In the genomic region with DNA sequence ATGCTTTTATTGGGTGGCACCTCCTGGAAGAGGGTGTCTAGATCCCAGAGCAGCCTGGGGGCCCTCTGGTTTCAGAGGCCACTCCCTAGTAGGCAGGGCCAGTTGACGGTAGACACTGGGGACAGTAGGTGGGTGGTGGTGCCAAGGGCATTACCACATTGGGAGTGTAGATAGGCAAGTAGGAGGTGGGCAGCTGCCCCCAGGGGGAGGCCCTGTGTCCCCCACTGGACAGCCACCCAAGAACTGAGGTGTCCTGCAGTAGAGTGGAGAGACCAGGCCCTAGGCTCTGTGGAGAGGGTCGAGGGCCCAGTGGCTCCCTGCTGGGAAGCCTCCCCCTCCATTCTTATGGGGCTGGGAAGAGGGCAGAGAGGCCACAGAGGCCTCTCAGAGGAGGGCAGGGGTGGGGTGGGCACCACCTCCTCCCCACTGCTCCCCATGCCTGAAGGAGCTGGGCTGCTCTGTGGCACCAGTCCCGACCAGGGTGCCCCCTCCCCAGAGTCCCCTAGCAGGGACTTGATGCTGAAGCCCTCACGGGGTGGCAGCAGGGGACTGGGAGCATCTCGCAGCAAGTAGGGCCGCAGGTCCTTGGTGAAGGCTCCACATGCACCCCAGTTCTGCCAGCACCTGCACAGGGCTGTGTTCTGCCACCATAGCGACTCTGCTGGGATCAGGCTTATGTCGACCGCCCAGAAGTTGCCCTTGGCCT, we compare ENCODE assay signal across 21 cellular contexts.
DNase-seq lines count a peak whose midpoint lies in the region; ATAC-seq, FAIRE-seq and TF ChIP-seq lines count a peak whose summit lies in the region.
"Had no signal": no experiment of that assay in that cellular context is flagged by ENCODE, and none has a peak within 500 bp of the region (broad histone marks: within the 10 kb centered on the region; RNA-seq: fewer than 3 reads in every experiment).

No MANE protein-coding gene starts in this region.

- no peak overlapping the region for H3K4me3 Mint-ChIP-seq in activated naive CD8-positive, alpha-beta T cell treated with anti-CD3 and anti-CD28 coated beads for 36 hours

- no peak overlapping the region for H2BK20ac ChIP-seq in H1 (ENCODE audit: low read length)

- TF ChIP-seq RAD21 in H1 (IDR thresholded peaks at IDR 0.05 in 1 of 2, conservative IDR thresholded peaks at IDR 0.05 in 1 of 2; ENCODE audit: low read depth in 2 of 2, low read length in 2 of 2), result no peak

- no peak for TF ChIP-seq EP300 in H1 (IDR thresholded peaks at IDR 0.05; ENCODE audit: borderline replicate concordance in 1 of 2, low read depth in 2 of 2, low read length in 2 of 2)

- peak; percentile 13 to 43 for ATAC-seq in right cardiac atrium
- no peak for ATAC-seq in Right ventricle myocardium superior (ENCODE audit: poor library complexity)
- peak; percentile 42 for ATAC-seq in upper lobe of right lung
- no peak for ATAC-seq in GM21825 (IDR thresholded peaks at IDR 0.05; ENCODE audit: unreplicated experiment)
- ATAC-seq: GM12878, HCT116, PC-3 had no signal

- H3K79me2 ChIP-seq in H1 (ENCODE audit: control insufficient read depth in 1 of 2, insufficient read depth in 2 of 2, low read length in 2 of 2), result no peaks in the 10 kb centered on the region

- H3K18ac ChIP-seq in H1 (ENCODE audit: extremely low read depth, low read length), result no peak overlapping the region

- H3K4me1 Mint-ChIP-seq in activated naive CD8-positive, alpha-beta T cell treated with anti-CD3 and anti-CD28 coated beads for 36 hours, result no peaks in the 10 kb centered on the region

- no peak overlapping the region for H2BK15ac ChIP-seq in H1 (ENCODE audit: low read length)

- H3K23ac ChIP-seq in H1 (ENCODE audit: insufficient read length), result no peak overlapping the region

- H3K23me2 ChIP-seq in H1 (ENCODE audit: low read depth, low read length), result no peaks in the 10 kb centered on the region

- 90% methylated on average over 9 of the region's 9 CpGs for WGBS in right cardiac atrium
- 89% methylated on average over 9 of the region's 9 CpGs; no CpG with 5 or more reads in 1 of the 2 experiments for WGBS in H1 (ENCODE audit: extremely low coverage in 1 of 2, insufficient coverage in 1 of 2, insufficient read length in 1 of 2, insufficient replicate concordance in 2 of 2, low coverage in 1 of 2, low lambda C conversion rate in 2 of 2, missing lambda C conversion rate in 1 of 2), 2 experiments

- no peaks in the 10 kb centered on the region for H3K9me3 Mint-ChIP-seq in activated naive CD8-positive, alpha-beta T cell treated with anti-CD3 and anti-CD28 coated beads for 36 hours

- H3K56ac ChIP-seq in H1 (replicated peaks; ENCODE audit: insufficient read length, low read depth, low read length), result no peak overlapping the region

- H4K5ac ChIP-seq in H1 (ENCODE audit: insufficient read length, low read depth, low read length), result no peak overlapping the region

- H3K9me3 ChIP-seq in right cardiac atrium (ENCODE audit: control insufficient read depth, low read length) (no peaks in the 10 kb centered on the region), H1 (ENCODE audit: insufficient read depth in 2 of 2, low read depth in 1 of 2, low read length in 1 of 2) (no peaks in the 10 kb centered on the region), upper lobe of right lung (no peaks in the 10 kb centered on the region)

- no peak overlapping the region for H3K9ac ChIP-seq in H1 (replicated peaks in 1 of 4; ENCODE audit: extremely low read depth in 1 of 4, low read depth in 3 of 4, low read length in 3 of 4)
- H3K9ac ChIP-seq: GM23248 had no signal

- no peaks in the 10 kb centered on the region for H4K20me1 ChIP-seq in H1 (replicated peaks in 1 of 2; ENCODE audit: control insufficient read depth in 1 of 2, insufficient read depth in 2 of 2, low read length in 2 of 2)

- no peaks in the 10 kb centered on the region; a peak in 1 of 8 replicates for H3K36me3 ChIP-seq in H1 (ENCODE audit: control insufficient read depth in 2 of 4, insufficient read depth in 4 of 4, low read length in 3 of 4)
- H3K36me3 ChIP-seq in upper lobe of right lung, result no peaks in the 10 kb centered on the region

- no peak overlapping the region for H3K4me2 ChIP-seq in H1 (ENCODE audit: insufficient read depth in 1 of 2, low read depth in 2 of 2, low read length in 2 of 2)

- no peaks in the 10 kb centered on the region for H3K79me1 ChIP-seq in H1 (ENCODE audit: low read depth, low read length)

- H3K14ac ChIP-seq in H1 (ENCODE audit: insufficient read length), result no peak overlapping the region

- peak in 2 of 3 donors; percentile 9 to 25 for DNase-seq in right cardiac atrium
- DNase-seq in Right ventricle myocardium superior, result no peak
- DNase-seq in H1 (ENCODE audit: low read depth in 1 of 2, low spot score in 2 of 2), result no peak
- DNase-seq in posterior vena cava (ENCODE audit: low spot score), result peak; percentile 76
- peak; percentile 48 for DNase-seq in upper lobe of right lung
- DNase-seq in NCI-H510A (lab: John Stamatoyannopoulos, UW), result no peak
- DNase-seq in activated naive CD8-positive, alpha-beta T cell treated with anti-CD3 and anti-CD28 coated beads for 36 hours, result no peak
- DNase-seq: C1 segment of cervical spinal cord, DND-41, GDM1, GM23248, KG1, NCI-H1436, NCI-H2029 treated with DMSO at 0.1 percent for 48 hours, NCI-H774, PC-3 had no signal

- H3K4ac ChIP-seq in H1 (replicated peaks; ENCODE audit: insufficient read length, low read depth, low read length), result no peak overlapping the region

- H3K27me3 ChIP-seq in right cardiac atrium (ENCODE audit: control insufficient read depth, insufficient read depth), result no peaks in the 10 kb centered on the region
- H3K27me3 ChIP-seq in H1 (replicated peaks in 1 of 4; ENCODE audit: control insufficient read depth in 3 of 4, extremely low read depth in 1 of 4, insufficient read depth in 3 of 4, low read length in 3 of 4), result no peaks in the 10 kb centered on the region
- H3K27me3 ChIP-seq in upper lobe of right lung, result no peaks in the 10 kb centered on the region

- H3K27ac Mint-ChIP-seq in activated naive CD8-positive, alpha-beta T cell treated with anti-CD3 and anti-CD28 coated beads for 36 hours, result no peak overlapping the region

- H2AK5ac ChIP-seq in H1 (ENCODE audit: low read depth, low read length), result no peak overlapping the region

- FAIRE-seq in H1 (lab: Jason Lieb, UNC), result no peak
- FAIRE-seq: GM12878, GM18507 had no signal

- H2BK120ac ChIP-seq in H1 (replicated peaks; ENCODE audit: low read depth, low read length), result no peak overlapping the region

- H2BK5ac ChIP-seq in H1 (ENCODE audit: low read depth, low read length), result no peak overlapping the region

- intact Hi-C loops in right cardiac atrium (cut with DNase I), result no loop called here
- intact Hi-C loops in Right ventricle myocardium superior (cut with DNase I), result no loop called here
- intact Hi-C loops in posterior vena cava (cut with DNase I), result no loop called here
- intact Hi-C loops in upper lobe of right lung (cut with DNase I), result no loop called here

- H4K91ac ChIP-seq in H1 (replicated peaks; ENCODE audit: insufficient read length, low read length), result no peak overlapping the region

- POLR2A ChIA-PET in H1 (lab: Charles Lee; ENCODE audit: partially characterized antibody), result no interaction called here

- no peaks in the 10 kb centered on the region for H3K36me3 Mint-ChIP-seq in activated naive CD8-positive, alpha-beta T cell treated with anti-CD3 and anti-CD28 coated beads for 36 hours

- TF ChIP-seq CTCF in H1 (IDR thresholded peaks at IDR 0.05; ENCODE audit: control extremely low read depth in 1 of 3, insufficient read depth in 1 of 3, low read depth in 1 of 3, low read length in 3 of 3), result no peak
- TF ChIP-seq CTCF in upper lobe of right lung (IDR thresholded peaks at IDR 0.05), result no peak

- TF ChIP-seq POLR2A in H1 (IDR thresholded peaks at IDR 0.05; ENCODE audit: control extremely low read depth in 1 of 2, low read depth in 2 of 2, low read length in 2 of 2), result no peak

- no peak overlapping the region for H2AFZ ChIP-seq in H1 (ENCODE audit: low read length)
- H2AFZ ChIP-seq: GM23248 had no signal

- no peak overlapping the region for H2BK12ac ChIP-seq in H1 (ENCODE audit: low read depth, low read length)

- no peaks in the 10 kb centered on the region for H3K4me1 ChIP-seq in right cardiac atrium (ENCODE audit: control insufficient read depth, insufficient read depth, low read length)
- no peaks in the 10 kb centered on the region for H3K4me1 ChIP-seq in H1 (replicated peaks in 1 of 4; ENCODE audit: control insufficient read depth in 3 of 4, insufficient read depth in 4 of 4, low read length in 3 of 4)
- no peaks in the 10 kb centered on the region for H3K4me1 ChIP-seq in upper lobe of right lung

- H3K27me3 Mint-ChIP-seq in activated naive CD8-positive, alpha-beta T cell treated with anti-CD3 and anti-CD28 coated beads for 36 hours, result peaks cover 8% of the 10 kb centered on the region

- H3K4me3 ChIP-seq in right cardiac atrium (ENCODE audit: low read length), result no peak overlapping the region
- no peak overlapping the region for H3K4me3 ChIP-seq in H1 (ENCODE audit: extremely low read depth in 1 of 4, insufficient read depth in 2 of 4, low read depth in 3 of 4, low read length in 4 of 4)
- no peak overlapping the region for H3K4me3 ChIP-seq in upper lobe of right lung
- H3K4me3 ChIP-seq: GM12878, GM23248 had no signal

- peak overlapping the region; percentile 35; the same call in 1 of the 2 replicates for H4K8ac ChIP-seq in H1 (ENCODE audit: extremely low read depth, insufficient read depth, low read length)

- CTCF ChIA-PET in H1 (lab: Charles Lee; ENCODE audit: partially characterized antibody), result no interaction called here

- no peak overlapping the region for H3K27ac ChIP-seq in right cardiac atrium (ENCODE audit: low read length)
- no peak overlapping the region for H3K27ac ChIP-seq in H1 (ENCODE audit: low read depth, low read length)
- no peak overlapping the region for H3K27ac ChIP-seq in upper lobe of right lung
- H3K27ac ChIP-seq: GM23248, RWPE1 had no signal

TF ChIP-seq in H1, 55 proteins besides CTCF, POLR2A, EP300 and RAD21 (continues in another document):
- no peak for TF ChIP-seq KDM4A (IDR thresholded peaks at IDR 0.05; ENCODE audit: low read depth, low read length, severe bottlenecking)
- no peak for TF ChIP-seq SIN3A (conservative IDR thresholded peaks at IDR 0.05 in 1 of 2, IDR thresholded peaks at IDR 0.05 in 1 of 2; ENCODE audit: low read depth in 1 of 2, low read length in 2 of 2)
- TF ChIP-seq, protein P1, sequence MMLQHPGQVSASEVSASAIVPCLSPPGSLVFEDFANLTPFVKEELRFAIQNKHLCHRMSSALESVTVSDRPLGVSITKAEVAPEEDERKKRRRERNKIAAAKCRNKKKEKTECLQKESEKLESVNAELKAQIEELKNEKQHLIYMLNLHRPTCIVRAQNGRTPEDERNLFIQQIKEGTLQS (IDR thresholded peaks at IDR 0.05; ENCODE audit: insufficient read depth, low read depth, low read length), result no peak
- TF ChIP-seq SP1 (IDR thresholded peaks at IDR 0.05; ENCODE audit: low read depth, low read length), result no peak

Comparison
In these comparisons a context has a peak if more than half of its experiments do, and no peak if none do; other contexts are left out.
1. ATAC-seq: peak in right cardiac atrium (2 of 2) and upper lobe of right lung (single experiment); none in Right ventricle myocardium superior (single experiment) and GM21825 (single experiment).
2. DNase-seq: peak in right cardiac atrium (2 of 3), posterior vena cava (single experiment) and upper lobe of right lung (single experiment); none in Right ventricle myocardium superior (single experiment), H1 (0 of 2), NCI-H510A (single experiment) and activated naive CD8-positive, alpha-beta T cell treated with anti-CD3 and anti-CD28 coated beads for 36 hours (single experiment).